18 cellular contexts compared by ENCODE assay signal in genomic region chr2:156818944-156819343, GRCh38.
DNase-seq lines count a peak whose midpoint lies in the region; ATAC-seq and TF ChIP-seq lines count a peak whose summit lies in the region.
"Had no signal": no experiment of that assay in that cellular context is flagged by ENCODE, and none has a peak within 500 bp of the region (broad histone marks: within the 10 kb centered on the region; RNA-seq: fewer than 3 reads in every experiment).

No MANE protein-coding gene starts in this region.

- BruUV-seq in A673 (replicated peaks; lab: Mats Ljungman, UMichigan): no TSS peak

- H3K4me3 ChIP-seq in A673 (ENCODE audit: low read depth, low read length, poor library complexity, severe bottlenecking) (no peak overlapping the region), cardiac fibroblast (replicated peaks in 1 of 2; ENCODE audit: low read depth in 2 of 2, low read length in 2 of 2) (no peak overlapping the region)
- H3K4me3 ChIP-seq: esophagus muscularis mucosa, uterus had no signal

- CTCF ChIA-PET in A673 (lab: Charles Lee): interaction anchor here (0.9 kb wide), 1 partner anchor 375 kb away, joined by 3 read pairs; no protein-coding TSS in a partner anchor

- ATAC-seq in GM19035 (IDR thresholded peaks at IDR 0.05; ENCODE audit: unreplicated experiment) (no peak), natural killer cell (no peak)
- ATAC-seq: naive thymus-derived CD8-positive, alpha-beta T cell had no signal

- H3K27ac ChIP-seq in A673 (ENCODE audit: low read depth, low read length, poor library complexity, severe bottlenecking): no peak overlapping the region
- H3K27ac ChIP-seq: esophagus muscularis mucosa, RWPE1, uterus had no signal

- no peaks in the 10 kb centered on the region for H3K36me3 Mint-ChIP-seq in mesothelial cell of epicardium
- no peaks in the 10 kb centered on the region for H3K36me3 Mint-ChIP-seq in natural killer cell
- H3K36me3 Mint-ChIP-seq: naive thymus-derived CD8-positive, alpha-beta T cell had no signal

- H3K9me3 Mint-ChIP-seq in mesothelial cell of epicardium (no peaks in the 10 kb centered on the region), natural killer cell (peaks cover 4 to 8% of the 10 kb centered on the region in 2 donors)

- H3K4me3 Mint-ChIP-seq in mesothelial cell of epicardium (no peak overlapping the region), natural killer cell (no peak overlapping the region)
- H3K4me3 Mint-ChIP-seq: naive thymus-derived CD8-positive, alpha-beta T cell had no signal

- POLR2A ChIA-PET in A673 (lab: Charles Lee; ENCODE audit: low non-redundant PET): no interaction called here

- H3K9me3 ChIP-seq in A673 (ENCODE audit: low read depth, low read length, poor library complexity, severe bottlenecking): no peaks in the 10 kb centered on the region
- H3K9me3 ChIP-seq: esophagus muscularis mucosa, uterus had no signal

- TF ChIP-seq CTCF in A673 (conservative IDR thresholded peaks at IDR 0.05; ENCODE audit: low read depth, low read length) (no peak), cardiac fibroblast (IDR thresholded peaks at IDR 0.05; ENCODE audit: low read depth, low read length) (no peak), mesothelial cell of epicardium (IDR thresholded peaks at IDR 0.05; ENCODE audit: unreplicated experiment) (no peak), natural killer cell (IDR thresholded peaks at IDR 0.05) (no peak)

- DNase-seq in A673 (ENCODE audit: low spot score) (peak; percentile 96), Kasumi-1 (lab: John Stamatoyannopoulos, UW) (peak; percentile 90 to 92), cardiac fibroblast (ENCODE audit: low read depth in 2 of 2) (peak; percentile 58 to 71), mesothelial cell of epicardium (ENCODE audit: low spot score in 2 of 2, unreplicated experiment in 2 of 2) (no peak), natural killer cell (no peak), AML-193 (lab: John Stamatoyannopoulos, UW) (no peak), iPS-NIHi7 (ENCODE audit: extremely low spot score) (no peak)
- DNase-seq: activated naive CD4-positive, alpha-beta T cell; anterior cingulate cortex; DMS 273 treated with DMSO at 0.1 percent for 48 hours; effector CD8-positive, alpha-beta T cell; naive thymus-derived CD8-positive, alpha-beta T cell; NCI-H2029; substantia nigra; uterus had no signal

- H3K4me1 ChIP-seq in A673 (ENCODE audit: insufficient read depth, low read length, poor library complexity, severe bottlenecking): peaks cover 32% of the 10 kb centered on the region
- H3K4me1 ChIP-seq: uterus had no signal

- H3K27me3 Mint-ChIP-seq in mesothelial cell of epicardium (ENCODE audit: low read depth) (peaks cover 6% of the 10 kb centered on the region), natural killer cell (ENCODE audit: low read depth in 2 of 2) (no peaks in the 10 kb centered on the region)

- H3K27me3 ChIP-seq in A673 (replicated peaks; ENCODE audit: insufficient read depth, low read depth, low read length, poor library complexity): peaks cover 17% of the 10 kb centered on the region
- H3K27me3 ChIP-seq: esophagus muscularis mucosa, uterus had no signal

- H3K4me1 Mint-ChIP-seq in mesothelial cell of epicardium (peaks cover 24% of the 10 kb centered on the region), natural killer cell (no peaks in the 10 kb centered on the region)

- H3K36me3 ChIP-seq in A673 (ENCODE audit: insufficient read depth, low read length, poor library complexity, severe bottlenecking): no peaks in the 10 kb centered on the region
- H3K36me3 ChIP-seq: esophagus muscularis mucosa, uterus had no signal

- intact Hi-C loops in A673 (cut with micrococcal nuclease; ENCODE audit: unreplicated experiment) (loop anchor here (5.0 to 10.0 kb wide), 2 partner anchors 213 to 474 kb away; no protein-coding TSS in a partner anchor), natural killer cell (cut with micrococcal nuclease) (no loop called here)

- H3K27ac Mint-ChIP-seq in mesothelial cell of epicardium: peak overlapping the region; percentile 3
- no peak overlapping the region for H3K27ac Mint-ChIP-seq in natural killer cell
- H3K27ac Mint-ChIP-seq: naive thymus-derived CD8-positive, alpha-beta T cell had no signal

Comparison
In these comparisons a context has a peak if more than half of its experiments do, and no peak if none do; other contexts are left out.
1. DNase-seq: peak in A673 (single experiment), Kasumi-1 (2 of 2) and cardiac fibroblast (2 of 2); none in mesothelial cell of epicardium (0 of 2), natural killer cell (single experiment), AML-193 (0 of 2) and iPS-NIHi7 (single experiment).